In the genomic region with DNA sequence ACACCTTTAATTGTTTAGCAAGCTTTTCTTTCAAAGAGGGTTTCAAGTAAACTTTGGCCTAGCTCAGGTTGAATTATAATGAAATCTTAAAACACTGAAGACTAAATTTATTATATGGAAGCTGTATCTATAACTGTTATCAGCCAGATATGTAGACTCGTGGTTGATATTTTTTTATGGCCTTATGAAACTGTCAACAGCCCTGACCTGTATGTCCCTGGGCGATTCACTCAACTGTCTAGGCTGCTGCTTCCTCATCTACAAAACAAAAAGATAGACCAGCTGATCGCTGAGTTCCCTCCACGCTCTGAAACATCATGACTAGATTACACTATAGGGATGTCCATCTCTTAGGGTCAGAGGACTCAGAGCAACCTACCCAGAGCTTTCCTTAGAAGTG, we compare ENCODE assay signal across 31 cellular contexts.
"Had no signal": no experiment of that assay in that cellular context is flagged by ENCODE, and none has a peak within 500 bp of the region (broad histone marks: within the 10 kb centered on the region; RNA-seq: fewer than 3 reads in every experiment).

No MANE protein-coding gene starts in this region.

- H3K4me3 Mint-ChIP-seq: activated CD4-positive, alpha-beta memory T cell treated with anti-CD3 and anti-CD28 coated beads for 36 hours; activated CD4-positive, alpha-beta T cell treated with anti-CD3 and anti-CD28 coated beads for 36 hours; activated CD4-positive, alpha-beta T cell treated with anti-CD3 and anti-CD28 coated beads, Interleukin-2, amount 10 ng/mL, durations not matched to agents 24 days and 14 days; activated CD8-positive, alpha-beta memory T cell treated with anti-CD3 and anti-CD28 coated beads, Interleukin-2, amount 10 ng/mL, durations not matched to agents 7 days and 5 days; activated CD8-positive, alpha-beta T cell treated with anti-CD3 and anti-CD28 coated beads, Interleukin-2, amount 10 ng/mL, durations not matched to agents 7 days and 5 days; activated naive CD4-positive, alpha-beta T cell treated with anti-CD3 and anti-CD28 coated beads for 36 hours; activated naive CD4-positive, alpha-beta T cell treated with anti-CD3 and anti-CD28 coated beads, Interleukin-2, amount 50 U/mL, for 24 hours; activated naive CD8-positive, alpha-beta T cell treated with anti-CD3 and anti-CD28 coated beads for 36 hours; activated naive CD8-positive, alpha-beta T cell treated with anti-CD3 and anti-CD28 coated beads, Interleukin-2, amount 50 U/mL, for 24 hours; activated T-helper 1 cell treated with anti-CD3 and anti-CD28 coated beads, Interleukin-12 subunit alpha, Interleukin-12 subunit beta, Interleukin-2, Interleukin-4 antibody, amounts not matched to agents 30 ng/mL and 10 ng/mL and 1 ng/mL, durations not matched to agents 14 hours and 24 hours and 36 hours; brain; endodermal cell had no signal

- H3K4me1 ChIP-seq: adrenal gland, breast epithelium, colonic mucosa had no signal

- H3K27ac ChIP-seq: adrenal gland, breast epithelium, cardiac muscle cell, colonic mucosa had no signal

- H3K4me3 ChIP-seq: adrenal gland, breast epithelium, cardiac muscle cell, colonic mucosa had no signal

- H3K9me3 Mint-ChIP-seq: activated CD4-positive, alpha-beta memory T cell treated with anti-CD3 and anti-CD28 coated beads for 36 hours; activated CD4-positive, alpha-beta T cell treated with anti-CD3 and anti-CD28 coated beads, Interleukin-2, amount 10 ng/mL, durations not matched to agents 24 days and 14 days; activated naive CD4-positive, alpha-beta T cell treated with anti-CD3 and anti-CD28 coated beads, Interleukin-2, amount 50 U/mL, for 24 hours; activated naive CD8-positive, alpha-beta T cell treated with anti-CD3 and anti-CD28 coated beads, Interleukin-2, amount 50 U/mL, for 24 hours; activated T-helper 1 cell treated with anti-CD3 and anti-CD28 coated beads, Interleukin-12 subunit alpha, Interleukin-12 subunit beta, Interleukin-2, Interleukin-4 antibody, amounts not matched to agents 30 ng/mL and 10 ng/mL and 1 ng/mL, durations not matched to agents 14 hours and 24 hours and 36 hours; activated T-helper 2 cell treated with anti-CD3 and anti-CD28 coated beads, Interferon-gamma antibody, Interleukin-2, Interleukin-4, amounts not matched to agents 10 μg/mL and 5 μg/mL and 100 μg/mL, durations not matched to agents 14 hours and 24 hours and 36 hours had no signal

- DNase-seq: activated CD4-positive, alpha-beta memory T cell treated with anti-CD3 and anti-CD28 coated beads for 36 hours; activated CD4-positive, alpha-beta T cell treated with anti-CD3 and anti-CD28 coated beads for 36 hours; activated CD4-positive, alpha-beta T cell treated with anti-CD3 and anti-CD28 coated beads, Interleukin-2, amount 10 ng/mL, durations not matched to agents 24 days and 14 days; activated CD4-positive, CD25-positive, alpha-beta regulatory T cell; activated CD4-positive, CD25-positive, alpha-beta regulatory T cell treated with anti-CD3 and anti-CD28 coated beads, Interleukin-2, amount 50 U/mL, for 72 hours; activated CD8-positive, alpha-beta memory T cell treated with anti-CD3 and anti-CD28 coated beads, Interleukin-2, amount 10 ng/mL, durations not matched to agents 7 days and 5 days; activated CD8-positive, alpha-beta memory T cell treated with anti-CD3 and anti-CD28 coated beads, Interleukin-2, amount 50 U/mL, for 4 hours; activated CD8-positive, alpha-beta T cell treated with anti-CD3 and anti-CD28 coated beads, Interleukin-2, amount 10 ng/mL, durations not matched to agents 7 days and 5 days; activated effector memory CD4-positive, alpha-beta T cell treated with anti-CD3 and anti-CD28 coated beads, Interleukin-2, amount 50 U/mL, for 16 hours; activated naive CD4-positive, alpha-beta T cell treated with anti-CD3 and anti-CD28 coated beads for 36 hours; activated naive CD8-positive, alpha-beta T cell treated with anti-CD3 and anti-CD28 coated beads for 36 hours; activated naive CD8-positive, alpha-beta T cell treated with anti-CD3 and anti-CD28 coated beads, Interleukin-2, amount 50 U/mL, for 24 hours; activated T-cell treated with anti-CD3 and anti-CD28 coated beads, Interleukin-2, amount 50 U/mL, for 1 hour; activated T-cell treated with anti-CD3 and anti-CD28 coated beads, Interleukin-2, amount 50 U/mL, for 48 hours; adrenal gland; amygdala; aorta; central memory CD4-positive, alpha-beta T cell; cerebellar nuclear complex; colonic mucosa; effector CD8-positive, alpha-beta T cell; endodermal cell; foreskin fibroblast; T-helper 2 cell had no signal

- H3K27me3 ChIP-seq: cardiac muscle cell, colonic mucosa had no signal

- H3K4me1 Mint-ChIP-seq: activated CD4-positive, alpha-beta T cell treated with anti-CD3 and anti-CD28 coated beads for 36 hours; activated CD4-positive, alpha-beta T cell treated with anti-CD3 and anti-CD28 coated beads, Interleukin-2, amount 10 ng/mL, durations not matched to agents 24 days and 14 days; activated CD8-positive, alpha-beta memory T cell treated with anti-CD3 and anti-CD28 coated beads, Interleukin-2, amount 10 ng/mL, durations not matched to agents 7 days and 5 days; activated naive CD4-positive, alpha-beta T cell treated with anti-CD3 and anti-CD28 coated beads, Interleukin-2, amount 50 U/mL, for 24 hours; activated naive CD8-positive, alpha-beta T cell treated with anti-CD3 and anti-CD28 coated beads for 36 hours; activated naive CD8-positive, alpha-beta T cell treated with anti-CD3 and anti-CD28 coated beads, Interleukin-2, amount 50 U/mL, for 24 hours; brain; endodermal cell had no signal

- H3K9me3 ChIP-seq: adrenal gland, breast epithelium, colonic mucosa had no signal

- H3K36me3 ChIP-seq: adrenal gland, breast epithelium, cardiac muscle cell, colonic mucosa had no signal

- H3K27me3 Mint-ChIP-seq: activated CD4-positive, alpha-beta memory T cell treated with anti-CD3 and anti-CD28 coated beads for 36 hours; activated CD4-positive, alpha-beta T cell treated with anti-CD3 and anti-CD28 coated beads for 36 hours; activated CD8-positive, alpha-beta memory T cell treated with anti-CD3 and anti-CD28 coated beads, Interleukin-2, amount 10 ng/mL, durations not matched to agents 7 days and 5 days; activated naive CD4-positive, alpha-beta T cell treated with anti-CD3 and anti-CD28 coated beads, Interleukin-2, amount 50 U/mL, for 24 hours; activated naive CD8-positive, alpha-beta T cell treated with anti-CD3 and anti-CD28 coated beads for 36 hours; activated naive CD8-positive, alpha-beta T cell treated with anti-CD3 and anti-CD28 coated beads, Interleukin-2, amount 50 U/mL, for 24 hours; brain had no signal

- ATAC-seq: activated CD4-positive, alpha-beta T cell treated with anti-CD3 and anti-CD28 coated beads for 36 hours; activated CD8-positive, alpha-beta memory T cell treated with anti-CD3 and anti-CD28 coated beads, Interleukin-2, amount 10 ng/mL, durations not matched to agents 7 days and 5 days; activated CD8-positive, alpha-beta T cell treated with anti-CD3 and anti-CD28 coated beads, Interleukin-2, amount 10 ng/mL, durations not matched to agents 7 days and 5 days; activated naive CD8-positive, alpha-beta T cell treated with anti-CD3 and anti-CD28 coated beads, Interleukin-2, amount 50 U/mL, for 24 hours; esophagus mucosa had no signal

- H3K27ac Mint-ChIP-seq: activated CD4-positive, alpha-beta memory T cell treated with anti-CD3 and anti-CD28 coated beads for 36 hours; activated CD4-positive, alpha-beta T cell treated with anti-CD3 and anti-CD28 coated beads for 36 hours; activated CD4-positive, alpha-beta T cell treated with anti-CD3 and anti-CD28 coated beads, Interleukin-2, amount 10 ng/mL, durations not matched to agents 24 days and 14 days; activated CD8-positive, alpha-beta memory T cell treated with anti-CD3 and anti-CD28 coated beads, Interleukin-2, amount 10 ng/mL, durations not matched to agents 7 days and 5 days; activated CD8-positive, alpha-beta T cell treated with anti-CD3 and anti-CD28 coated beads, Interleukin-2, amount 10 ng/mL, durations not matched to agents 7 days and 5 days; activated naive CD4-positive, alpha-beta T cell treated with anti-CD3 and anti-CD28 coated beads for 36 hours; activated naive CD4-positive, alpha-beta T cell treated with anti-CD3 and anti-CD28 coated beads, Interleukin-2, amount 50 U/mL, for 24 hours; activated naive CD8-positive, alpha-beta T cell treated with anti-CD3 and anti-CD28 coated beads for 36 hours; activated naive CD8-positive, alpha-beta T cell treated with anti-CD3 and anti-CD28 coated beads, Interleukin-2, amount 50 U/mL, for 24 hours; activated T-helper 1 cell treated with anti-CD3 and anti-CD28 coated beads, Interleukin-12 subunit alpha, Interleukin-12 subunit beta, Interleukin-2, Interleukin-4 antibody, amounts not matched to agents 30 ng/mL and 10 ng/mL and 1 ng/mL, durations not matched to agents 14 hours and 24 hours and 36 hours; activated T-helper 2 cell treated with anti-CD3 and anti-CD28 coated beads, Interferon-gamma antibody, Interleukin-2, Interleukin-4, amounts not matched to agents 10 μg/mL and 5 μg/mL and 100 μg/mL, durations not matched to agents 14 hours and 24 hours and 36 hours; brain; endodermal cell had no signal

- H3K36me3 Mint-ChIP-seq: activated CD4-positive, alpha-beta memory T cell treated with anti-CD3 and anti-CD28 coated beads for 36 hours; activated CD8-positive, alpha-beta memory T cell treated with anti-CD3 and anti-CD28 coated beads, Interleukin-2, amount 10 ng/mL, durations not matched to agents 7 days and 5 days; activated naive CD4-positive, alpha-beta T cell treated with anti-CD3 and anti-CD28 coated beads, Interleukin-2, amount 50 U/mL, for 24 hours; activated naive CD8-positive, alpha-beta T cell treated with anti-CD3 and anti-CD28 coated beads for 36 hours; brain had no signal
